Comparison of ENCODE assay signal across 10 cellular contexts in genomic region chr10:5565671-5566581, GRCh38. TPM values are rescaled to one million over a fixed set of nuclear protein-coding genes. Genes with fewer than 3 reads are reported as not detected.
A peak's percentile ranks its signal among the peaks of the same experiment; 100 is the strongest.
DNase-seq lines count a peak whose midpoint lies in the region; ATAC-seq and TF ChIP-seq lines count a peak whose summit lies in the region.
"Had no signal": no experiment of that assay in that cellular context is flagged by ENCODE, and none has a peak within 500 bp of the region (broad histone marks: within the 10 kb centered on the region; RNA-seq: fewer than 3 reads in every experiment).

No MANE protein-coding gene starts in this region.

- H3K9me3 ChIP-seq in CD4-positive, alpha-beta T cell (ENCODE audit: control insufficient read depth, low read length): no peaks in the 10 kb centered on the region
- no peaks in the 10 kb centered on the region for H3K9me3 ChIP-seq in IMR-90 (ENCODE audit: control insufficient read depth, insufficient read depth, low read length)

- H3K4me1 Mint-ChIP-seq in CD4-positive, alpha-beta T cell (ENCODE audit: low read depth): peaks cover 44% of the 10 kb centered on the region
- H3K4me1 Mint-ChIP-seq in naive thymus-derived CD8-positive, alpha-beta T cell: peaks cover 13 to 23% (median 19%) of the 10 kb centered on the region in 4 donors
- peaks cover 30% of the 10 kb centered on the region for H3K4me1 Mint-ChIP-seq in Calu3 (ENCODE audit: low read depth, unreplicated experiment)

- H3K14ac ChIP-seq in IMR-90 (replicated peaks; ENCODE audit: low read depth, low read length): peak overlapping the region; percentile 53

- no peaks in the 10 kb centered on the region for H3K27me3 Mint-ChIP-seq in CD4-positive, alpha-beta T cell
- peaks cover 0 to 3% (median 0%) of the 10 kb centered on the region in 5 donors for H3K27me3 Mint-ChIP-seq in naive thymus-derived CD8-positive, alpha-beta T cell
- H3K27me3 Mint-ChIP-seq in Calu3 (ENCODE audit: unreplicated experiment): no peaks in the 10 kb centered on the region

- DNase-seq in CD4-positive, alpha-beta T cell: peak in 1 of 10 experiments; percentile 31
- DNase-seq in IMR-90 (peak; percentile 84), coronary artery (ENCODE audit: low spot score) (peak; percentile 68), NCI-H1930 (lab: John Stamatoyannopoulos, UW) (no peak), Calu3 (no peak)
- DNase-seq in naive thymus-derived CD8-positive, alpha-beta T cell: no peak
- DNase-seq: hippocampal formation had no signal

- H3K36me3 ChIP-seq in IMR-90 (ENCODE audit: control insufficient read depth, insufficient read depth, low read length): no peaks in the 10 kb centered on the region
- H3K36me3 ChIP-seq: cardiac muscle cell had no signal

- peak overlapping the region; percentile 85 for H3K4ac ChIP-seq in IMR-90 (ENCODE audit: low read depth, low read length)

- peak overlapping the region; percentile 40; the same call in 1 of the 2 replicates for H4K5ac ChIP-seq in IMR-90 (ENCODE audit: low read depth, low read length)

- no peaks in the 10 kb centered on the region for H3K27me3 ChIP-seq in CD4-positive, alpha-beta T cell (ENCODE audit: control insufficient read depth, insufficient read depth, low read length)
- no peaks in the 10 kb centered on the region for H3K27me3 ChIP-seq in IMR-90 (ENCODE audit: control insufficient read depth, insufficient read depth, low read length)
- H3K27me3 ChIP-seq: cardiac muscle cell had no signal

- H3K4me3 ChIP-seq in IMR-90 (ENCODE audit: insufficient read depth, low read depth, low read length) (no peak overlapping the region), coronary artery (no peak overlapping the region)
- H3K4me3 ChIP-seq: cardiac muscle cell had no signal

- peak overlapping the region; percentile 91 for H2BK120ac ChIP-seq in IMR-90 (ENCODE audit: low read depth, low read length)

- H4K8ac ChIP-seq in IMR-90 (ENCODE audit: low read depth in 2 of 2, low read length in 2 of 2): peak overlapping the region in 1 of 2 experiments; percentile 82; a peak in 1 of 4 replicates

- peak overlapping the region; percentile 58 for H2BK20ac ChIP-seq in IMR-90 (ENCODE audit: low read depth, low read length)

- H4K20me1 ChIP-seq in IMR-90 (ENCODE audit: insufficient read depth, low read length): no peaks in the 10 kb centered on the region

- H2BK5ac ChIP-seq in IMR-90 (ENCODE audit: low read depth, low read length, poor library complexity, severe bottlenecking): peak overlapping the region; percentile 52

- peaks cover 4% of the 10 kb centered on the region for H3K36me3 Mint-ChIP-seq in CD4-positive, alpha-beta T cell (ENCODE audit: low read depth)
- no peaks in the 10 kb centered on the region for H3K36me3 Mint-ChIP-seq in naive thymus-derived CD8-positive, alpha-beta T cell
- peaks cover 6% of the 10 kb centered on the region for H3K36me3 Mint-ChIP-seq in Calu3 (ENCODE audit: insufficient read depth, unreplicated experiment)

- WGBS in IMR-90 (ENCODE audit: extremely low coverage in 2 of 2, insufficient read length in 1 of 2), 2 experiments: 80% methylated on average over 14 of the region's 23 CpGs; no CpG with 5 or more reads in 1 of the 2 experiments

- H3K27ac ChIP-seq in CD4-positive, alpha-beta T cell (ENCODE audit: low read depth, low read length): peak overlapping the region; percentile 79
- H3K27ac ChIP-seq in IMR-90 (ENCODE audit: insufficient read depth, low read length) (peak overlapping the region; percentile 30; the same call in 1 of the 2 replicates), coronary artery (no peak overlapping the region)
- H3K27ac ChIP-seq: cardiac muscle cell had no signal

- BruUV-seq in IMR-90 (replicated peaks; lab: Mats Ljungman, UMichigan) (no TSS peak), Calu3 (replicated peaks; lab: Mats Ljungman, UMichigan) (no TSS peak)

- no peak overlapping the region for H3K9ac ChIP-seq in IMR-90 (ENCODE audit: low read depth, low read length)

- H2AK9ac ChIP-seq in IMR-90 (replicated peaks; ENCODE audit: low read depth, low read length, poor library complexity): peak overlapping the region; percentile 78

- H3K27ac Mint-ChIP-seq in CD4-positive, alpha-beta T cell: peak overlapping the region; percentile 99
- peak overlapping the region in 9 of 10 donors; percentile 37 to 99 (median 81) for H3K27ac Mint-ChIP-seq in naive thymus-derived CD8-positive, alpha-beta T cell
- H3K27ac Mint-ChIP-seq in Calu3 (ENCODE audit: unreplicated experiment): no peak overlapping the region

- 0 out of 2 replicates have a peak, but pooled peaks have one; percentile 10 for TF ChIP-seq RAD21 in IMR-90 (IDR thresholded peaks at IDR 0.05; ENCODE audit: low read length)

- H3K79me1 ChIP-seq in IMR-90 (ENCODE audit: low read depth in 1 of 2, low read length in 2 of 2): peaks cover 0 to 3% of the 10 kb centered on the region in 2 experiments; a peak in 1 of 4 replicates

- peak overlapping the region; percentile 94 for H2AK5ac ChIP-seq in IMR-90 (ENCODE audit: low read depth, low read length)

- no peak for TF ChIP-seq CTCF in CD4-positive, alpha-beta T cell (IDR thresholded peaks at IDR 0.05)
- no peak for TF ChIP-seq CTCF in IMR-90 (conservative IDR thresholded peaks at IDR 0.05; ENCODE audit: low read depth, low read length)
- no peak for TF ChIP-seq CTCF in coronary artery (IDR thresholded peaks at IDR 0.05)
- no peak for TF ChIP-seq CTCF in Calu3 (IDR thresholded peaks at IDR 0.05; ENCODE audit: unreplicated experiment)

- peak overlapping the region; percentile 13 for H4K91ac ChIP-seq in IMR-90 (ENCODE audit: insufficient read depth, low read depth, low read length)

- ATAC-seq in CD4-positive, alpha-beta T cell (ENCODE audit: poor library complexity): no peak
- ATAC-seq in IMR-90 (ENCODE audit: low read depth): peak; percentile 74
- no peak for ATAC-seq in naive thymus-derived CD8-positive, alpha-beta T cell
- no peak for ATAC-seq in GM18873 (IDR thresholded peaks at IDR 0.05; ENCODE audit: low FRiP score, unreplicated experiment)
- ATAC-seq in GM18868 (IDR thresholded peaks at IDR 0.05; ENCODE audit: unreplicated experiment): no peak

- in situ Hi-C loops in IMR-90 (cut with MboI; ENCODE audit: low sequenced_read_pairs): no loop called here

- no peak overlapping the region for H3K56ac ChIP-seq in IMR-90 (ENCODE audit: extremely low read depth, insufficient read depth, low read length)

- CTCF ChIA-PET in CD4-positive, alpha-beta T cell (lab: Charles Lee): no interaction called here
- CTCF ChIA-PET in IMR-90 (lab: Yijun Ruan, JAX) (interaction anchor here (1.2 to 1.4 kb wide), 2 partner anchors 17 to 121 kb away, joined by 3 to 4 read pairs; no protein-coding TSS in a partner anchor), Calu3 (lab: Charles Lee) (no interaction called here)

- TF ChIP-seq POLR2A in IMR-90 (IDR thresholded peaks at IDR 0.05; ENCODE audit: low read depth, low read length): no peak

- 0 out of 2 replicates have a peak overlapping the region, but pooled peaks have one; percentile 33 for H3K18ac ChIP-seq in IMR-90 (ENCODE audit: low read depth, low read length)

- dilution Hi-C loops in IMR-90 (cut with HindIII; ENCODE audit: low sequenced_read_pairs, unreplicated experiment): no loop called here

- POLR2A ChIA-PET in CD4-positive, alpha-beta T cell (lab: Charles Lee): interaction anchor here (0.5 to 3.4 kb wide), 5 partner anchors 14 to 120 kb away, joined by 4 to 19 read pairs (median 7); no protein-coding TSS in a partner anchor
- POLR2A ChIA-PET in IMR-90 (lab: Charles Lee; ENCODE audit: unreplicated experiment): interaction anchor here (0.6 kb wide), 1 partner anchor 37 kb away, joined by 3 read pairs; no protein-coding TSS in a partner anchor
- POLR2A ChIA-PET in naive thymus-derived CD8-positive, alpha-beta T cell (lab: Charles Lee): interaction anchor here (0.6 to 4.8 kb wide), 4 partner anchors 10 to 119 kb away, joined by 3 to 39 read pairs (median 6); no protein-coding TSS in a partner anchor

- H2AFZ ChIP-seq in IMR-90 (replicated peaks; ENCODE audit: low read length, poor library complexity): peak overlapping the region; percentile 78

- H3K4me3 Mint-ChIP-seq in CD4-positive, alpha-beta T cell: peak overlapping the region; percentile 9
- peak overlapping the region in 1 of 10 donors; percentile 28 for H3K4me3 Mint-ChIP-seq in naive thymus-derived CD8-positive, alpha-beta T cell
- no peak overlapping the region for H3K4me3 Mint-ChIP-seq in Calu3 (ENCODE audit: low read depth, unreplicated experiment)

- intact Hi-C loops in CD4-positive, alpha-beta T cell (cut with DNase I, micrococcal nuclease): no loop called here
- intact Hi-C loops in IMR-90 (cut with micrococcal nuclease): no loop called here
- intact Hi-C loops in Calu3 (cut with micrococcal nuclease; ENCODE audit: unreplicated experiment): no loop called here

- H3K9me1 ChIP-seq in IMR-90 (ENCODE audit: insufficient read depth, low read length): peaks cover 26% of the 10 kb centered on the region

- H3K23ac ChIP-seq in IMR-90 (ENCODE audit: low read depth, low read length): peak overlapping the region; percentile 3; the same call in 1 of the 2 replicates

- peak overlapping the region; percentile 70; the same call in 1 of the 3 replicates for H2BK15ac ChIP-seq in IMR-90 (ENCODE audit: low read depth, low read length)

- peaks cover 3% of the 10 kb centered on the region for H3K9me3 Mint-ChIP-seq in CD4-positive, alpha-beta T cell
- peaks cover 0 to 4% (median 0%) of the 10 kb centered on the region in 9 donors for H3K9me3 Mint-ChIP-seq in naive thymus-derived CD8-positive, alpha-beta T cell
- no peaks in the 10 kb centered on the region for H3K9me3 Mint-ChIP-seq in Calu3 (ENCODE audit: low read depth, unreplicated experiment)

- H3K4me2 ChIP-seq in IMR-90 (ENCODE audit: low read depth, low read length): no peak overlapping the region

- peaks cover 18% of the 10 kb centered on the region for H3K4me1 ChIP-seq in IMR-90 (ENCODE audit: control insufficient read depth, insufficient read depth, low read length)

TF ChIP-seq in IMR-90, 13 proteins besides CTCF, POLR2A, EP300 and RAD21:
- peak; percentile 65 for TF ChIP-seq BHLHE40 (IDR thresholded peaks at IDR 0.05; ENCODE audit: low read depth, low read length)
- no peak for TF ChIP-seq NFE2L2 (IDR thresholded peaks at IDR 0.05; ENCODE audit: low read depth, low read length)
- 0 out of 2 replicates have a peak, but pooled peaks have one; percentile 28 for TF ChIP-seq FOS (IDR thresholded peaks at IDR 0.05; ENCODE audit: low read depth, low read length)

RNA-seq across cellular contexts. Expression of gene CALML3, which starts 41.2 kb away (rescaled TPM):
- not detected for total RNA-seq in CD4-positive, alpha-beta T cell
- not detected in 2 replicates for total RNA-seq in IMR-90 (2012; rRNA removed)
- not detected in 2 replicates for polyA plus RNA-seq in IMR-90 (2012; rRNA removed)
- not detected in 2 replicates for polyA plus RNA-seq in IMR-90 (2012; cell fraction: cytosol; rRNA removed)
- polyA plus RNA-seq in IMR-90 (2012; cell fraction: nucleus; rRNA removed; ENCODE audit: low replicate concordance): not detected in 2 replicates
- not detected for total RNA-seq in naive thymus-derived CD8-positive, alpha-beta T cell
- polyA plus RNA-seq in naive thymus-derived CD8-positive, alpha-beta T cell: not detected
- total RNA-seq in Calu3 (2022): not detected in 2 replicates
- total RNA-seq: cardiac muscle cell had no signal
- polyA plus RNA-seq: cardiac muscle cell had no signal

Comparison
In these comparisons a context has a peak if more than half of its experiments do, and no peak if none do; other contexts are left out.
1. DNase-seq: peak in IMR-90 (single experiment) and coronary artery (single experiment); none in naive thymus-derived CD8-positive, alpha-beta T cell (0 of 10), NCI-H1930 (0 of 2) and Calu3 (single experiment).
2. H3K27ac ChIP-seq: peak in CD4-positive, alpha-beta T cell (single experiment) and IMR-90 (single experiment); none in coronary artery (0 of 2).